8 cellular contexts compared by ENCODE assay signal in the genomic region with DNA sequence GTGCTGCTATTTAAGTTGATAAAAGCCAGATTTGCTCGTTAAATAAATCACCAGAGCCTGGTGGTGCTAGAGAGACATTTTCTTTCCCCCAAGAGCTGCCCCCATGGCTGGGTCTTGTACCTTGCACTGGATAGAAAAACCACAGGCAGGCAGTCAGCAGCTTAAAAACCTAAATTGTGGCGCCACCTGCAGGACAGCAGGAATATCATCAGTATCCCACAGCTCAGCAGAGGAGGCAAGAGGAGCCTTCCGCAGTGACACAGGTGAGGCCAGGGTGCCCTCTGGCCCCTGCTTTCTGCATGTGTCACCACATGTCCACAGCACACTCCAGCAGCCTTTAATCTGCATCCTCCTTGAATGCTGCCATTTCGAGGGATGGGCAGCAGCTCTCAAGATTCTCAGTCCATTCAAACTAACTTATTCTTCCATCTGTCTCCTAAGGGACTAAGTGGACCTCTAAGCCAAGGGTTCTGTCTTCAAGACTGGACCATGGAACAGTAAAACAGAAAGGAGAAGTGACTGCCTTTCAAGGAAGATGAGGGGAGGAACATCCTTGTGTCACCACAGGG. TPM values are rescaled to one million over a fixed set of nuclear protein-coding genes. Genes with fewer than 3 reads are reported as not detected.
A peak's percentile ranks its signal among the peaks of the same experiment; 100 is the strongest.
DNase-seq lines count a peak whose midpoint lies in the region; ATAC-seq and TF ChIP-seq lines count a peak whose summit lies in the region.

No MANE protein-coding gene starts in this region.

- POLR2A ChIA-PET in CD4-positive, alpha-beta memory T cell (lab: Charles Lee; ENCODE audit: partially characterized antibody): interaction anchor here (1.3 kb wide), 1 partner anchor 187 kb away, joined by 6 read pairs; no protein-coding TSS in a partner anchor

- H3K4me3 Mint-ChIP-seq in CD4-positive, alpha-beta memory T cell: no peak overlapping the region

- peak; percentile 82 for TF ChIP-seq CTCF in GM20000 (IDR thresholded peaks at IDR 0.05; ENCODE audit: extremely low read depth, missing control alignments)
- peak; percentile 71 for TF ChIP-seq CTCF in psoas muscle (IDR thresholded peaks at IDR 0.05)
- peak; percentile 69 to 85 (median 77) for TF ChIP-seq CTCF in vagina (IDR thresholded peaks at IDR 0.05)

- H3K27ac ChIP-seq in CD4-positive, alpha-beta memory T cell (ENCODE audit: low read depth, low read length): no peak overlapping the region
- no peak overlapping the region for H3K27ac ChIP-seq in psoas muscle
- H3K27ac ChIP-seq in vagina: no peak overlapping the region

- H3K4me3 ChIP-seq in CD4-positive, alpha-beta memory T cell (ENCODE audit: low read length in 2 of 2): no peak overlapping the region
- H3K4me3 ChIP-seq in psoas muscle (no peak overlapping the region), vagina (no peak overlapping the region)

- peaks cover 6% of the 10 kb centered on the region for H3K4me1 ChIP-seq in CD4-positive, alpha-beta memory T cell (ENCODE audit: insufficient read depth, low read length)
- H3K4me1 ChIP-seq in psoas muscle (peaks cover 4% of the 10 kb centered on the region), vagina (peaks cover 9% of the 10 kb centered on the region)

- intact Hi-C loops in CD4-positive, alpha-beta memory T cell (cut with micrococcal nuclease): loop anchor here (1.0 to 5.0 kb wide), 2 partner anchors 262 to 894 kb away; no protein-coding TSS in a partner anchor
- intact Hi-C loops in Right ventricle myocardium superior (cut with DNase I): loop anchor here (5.0 kb wide), 1 partner anchor 634 kb away; no protein-coding TSS in a partner anchor
- intact Hi-C loops in psoas muscle (cut with DNase I): loop anchor here (1.0 to 10.0 kb wide), 5 partner anchors 260 to 886 kb away; no protein-coding TSS in a partner anchor
- intact Hi-C loops in vagina (cut with DNase I): loop anchor here (10.0 kb wide), 1 partner anchor 636 kb away; no protein-coding TSS in a partner anchor

- no peaks in the 10 kb centered on the region for H3K36me3 ChIP-seq in CD4-positive, alpha-beta memory T cell (ENCODE audit: insufficient read depth, low read length)
- no peaks in the 10 kb centered on the region for H3K36me3 ChIP-seq in psoas muscle (ENCODE audit: insufficient read depth in 1 of 2, low read depth in 1 of 2)
- H3K36me3 ChIP-seq in vagina: no peaks in the 10 kb centered on the region

- DNase-seq in CD4-positive, alpha-beta memory T cell: peak; percentile 61 to 66 (median 63)
- DNase-seq in GM20000 (ENCODE audit: low spot score) (peak; percentile 80), M059J (ENCODE audit: low read depth) (peak; percentile 76), SHP77 treated with DMSO at 0.1 percent for 48 hours (lab: John Stamatoyannopoulos, UW) (peak; percentile 27), Right ventricle myocardium superior (peak; percentile 58), psoas muscle (peak; percentile 73 to 76), vagina (ENCODE audit: extremely low spot score in 2 of 2) (peak; percentile 77 to 88)
- peak; percentile 60 for DNase-seq in activated naive CD4-positive, alpha-beta T cell treated with anti-CD3 and anti-CD28 coated beads, Interleukin-2, amount 50 U/mL, for 16 hours

- TF ChIP-seq POLR2A in vagina (IDR thresholded peaks at IDR 0.05): no peak

- peak; percentile 64 for ATAC-seq in Right ventricle myocardium superior (ENCODE audit: poor library complexity)
- peak; percentile 74 to 85 (median 78) for ATAC-seq in psoas muscle

- H3K27me3 Mint-ChIP-seq in CD4-positive, alpha-beta memory T cell: peaks cover 20 to 35% of the 10 kb centered on the region in 2 donors

- peaks cover 0 to 10% (median 5%) of the 10 kb centered on the region in 4 donors for H3K4me1 Mint-ChIP-seq in CD4-positive, alpha-beta memory T cell

- CTCF ChIA-PET in CD4-positive, alpha-beta memory T cell (lab: Charles Lee; ENCODE audit: partially characterized antibody): interaction anchor here (0.7 to 4.9 kb wide), 35 partner anchors 9 to 1748 kb away, joined by 3 to 140 read pairs (median 4); no protein-coding TSS in a partner anchor

- no peaks in the 10 kb centered on the region for H3K9me3 Mint-ChIP-seq in CD4-positive, alpha-beta memory T cell

- H3K9me3 ChIP-seq in CD4-positive, alpha-beta memory T cell (ENCODE audit: control insufficient read depth in 1 of 2, low read length in 2 of 2): no peaks in the 10 kb centered on the region
- H3K9me3 ChIP-seq in psoas muscle: no peaks in the 10 kb centered on the region
- no peaks in the 10 kb centered on the region for H3K9me3 ChIP-seq in vagina

- H3K27ac Mint-ChIP-seq in CD4-positive, alpha-beta memory T cell: no peak overlapping the region

- WGBS in psoas muscle, 3 donors: 4 to 8% (median 5%) methylated on average over 4 of the region's 4 CpGs

- no peaks in the 10 kb centered on the region for H3K36me3 Mint-ChIP-seq in CD4-positive, alpha-beta memory T cell

- peaks cover 21% of the 10 kb centered on the region for H3K27me3 ChIP-seq in CD4-positive, alpha-beta memory T cell (ENCODE audit: insufficient read depth, low read length)
- H3K27me3 ChIP-seq in psoas muscle (ENCODE audit: insufficient read depth in 3 of 3, low read length in 2 of 3) (peaks cover 0 to 10% (median 4%) of the 10 kb centered on the region in 3 donors), vagina (no peaks in the 10 kb centered on the region)

RNA-seq across cellular contexts. Expression of a gene that starts 4.5 kb away (rescaled TPM):
- under 1 TPM; 0.06 to 0.22 TPM for total RNA-seq in CD4-positive, alpha-beta memory T cell
- under 1 TPM; 0.93 to 0.94 TPM for polyA plus RNA-seq in CD4-positive, alpha-beta memory T cell
- 6.0 and 6.2 TPM in 2 replicates for total RNA-seq in M059J (2014; rRNA removed; shearing (Covaris generic))
- total RNA-seq in Right ventricle myocardium superior (17.3 TPM), psoas muscle (1 to 10 TPM in 3 of 4 donors, under 1 TPM in 1; 0.88 to 2.5 (median 1.3) TPM), vagina (14.0 TPM)
- under 1 TPM; 0.15 to 0.38 (median 0.16) TPM for polyA plus RNA-seq in psoas muscle

Comparison
In these comparisons a context has a peak if more than half of its experiments do, and no peak if none do; other contexts are left out.
1. DNase-seq: peak in every context shown above with its lines; median percentile 82 in vagina; 80 in GM20000; 76 in M059J; 74 in psoas muscle; 63 in CD4-positive, alpha-beta memory T cell; 60 in activated naive CD4-positive, alpha-beta T cell treated with anti-CD3 and anti-CD28 coated beads, Interleukin-2, amount 50 U/mL, for 16 hours; 58 in Right ventricle myocardium superior; 27 in SHP77 treated with DMSO at 0.1 percent for 48 hours.